ENCODE assay signal across 19 cellular contexts in the genomic region with DNA sequence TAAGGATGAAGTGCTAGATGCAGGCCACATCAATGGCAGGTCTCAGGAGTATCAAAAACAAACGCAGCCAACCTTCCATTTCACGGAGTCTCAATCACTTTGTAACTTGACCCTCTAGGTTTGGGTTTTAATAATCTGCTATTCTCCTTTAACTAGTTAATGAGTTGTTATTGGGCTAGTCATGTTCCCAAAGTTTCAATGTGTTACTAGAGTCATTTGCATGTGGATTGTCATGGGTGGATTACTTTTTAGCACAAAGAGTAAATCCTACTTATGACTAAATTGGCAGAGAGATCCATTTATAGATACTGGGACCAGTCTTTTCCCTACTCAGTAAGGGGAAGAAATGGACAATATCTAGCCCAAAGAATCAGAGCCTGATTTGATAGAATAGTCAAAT.
DNase-seq lines count a peak whose midpoint lies in the region; ATAC-seq and TF ChIP-seq lines count a peak whose summit lies in the region.
"Had no signal": no experiment of that assay in that cellular context is flagged by ENCODE, and none has a peak within 500 bp of the region (broad histone marks: within the 10 kb centered on the region; RNA-seq: fewer than 3 reads in every experiment).

No MANE protein-coding gene starts in this region.

- peak overlapping the region in 2 of 3 donors; percentile 1 to 54 for H3K27ac Mint-ChIP-seq in IgD-negative memory B cell
- H3K27ac Mint-ChIP-seq: CD4-positive, alpha-beta T cell; type B pancreatic cell had no signal

- DNase-seq in A673 (ENCODE audit: low spot score), result peak; percentile 25
- DNase-seq in stimulated activated CD8-positive, alpha-beta memory T cell treated with anti-CD3 and anti-CD28 coated beads, Interleukin-4, amount 100 ng/mL, for 48 hours, result no peak
- no peak for DNase-seq in epidermal melanocyte (ENCODE audit: insufficient read length, low spot score)
- DNase-seq in GM03348 (ENCODE audit: low spot score), result no peak
- DNase-seq in NCI-H1105 treated with DMSO at 0.1 percent for 48 hours (lab: John Stamatoyannopoulos, UW), result no peak
- DNase-seq: activated CD4-positive, alpha-beta T cell treated with anti-CD3 and anti-CD28 coated beads, Interleukin-2, amount 50 U/mL, for 48 hours; adrenal gland; CD4-positive, alpha-beta T cell; foreskin keratinocyte; left colon; NCI-H2171; NCI-H82; ovary; stimulated activated naive CD4-positive, alpha-beta T cell had no signal

- peak; percentile 4 for ATAC-seq in GM19035 (IDR thresholded peaks at IDR 0.05; ENCODE audit: unreplicated experiment)
- peak; percentile 22 for ATAC-seq in HG02759 (IDR thresholded peaks at IDR 0.05; ENCODE audit: unreplicated experiment)
- ATAC-seq: foreskin keratinocyte, left colon had no signal

- CTCF ChIA-PET in A673 (lab: Charles Lee), result no interaction called here

- H3K36me3 ChIP-seq in A673 (ENCODE audit: insufficient read depth, low read length, poor library complexity, severe bottlenecking), result no peaks in the 10 kb centered on the region
- H3K36me3 ChIP-seq: adrenal gland, ovary had no signal

- peaks cover 5% of the 10 kb centered on the region for H3K36me3 Mint-ChIP-seq in IgD-negative memory B cell

- H3K9me3 Mint-ChIP-seq in IgD-negative memory B cell, result peaks cover 0 to 2% (median 1%) of the 10 kb centered on the region in 3 donors
- H3K9me3 Mint-ChIP-seq: central memory CD8-positive, alpha-beta T cell; type B pancreatic cell had no signal

- BruUV-seq in A673 (replicated peaks; lab: Mats Ljungman, UMichigan), result no TSS peak

- intact Hi-C loops in A673 (cut with micrococcal nuclease; ENCODE audit: unreplicated experiment), result no loop called here

- no peak for TF ChIP-seq CTCF in A673 (conservative IDR thresholded peaks at IDR 0.05; ENCODE audit: low read depth, low read length)

- H3K4me3 ChIP-seq in A673 (ENCODE audit: low read depth, low read length, poor library complexity, severe bottlenecking), result no peak overlapping the region
- H3K4me3 ChIP-seq: adrenal gland, ovary had no signal

- POLR2A ChIA-PET in A673 (lab: Charles Lee; ENCODE audit: low non-redundant PET), result no interaction called here

- H3K4me1 ChIP-seq in A673 (ENCODE audit: insufficient read depth, low read length, poor library complexity, severe bottlenecking), result peaks cover 31% of the 10 kb centered on the region
- H3K4me1 ChIP-seq: adrenal gland had no signal

- H3K27ac ChIP-seq in A673 (ENCODE audit: low read depth, low read length, poor library complexity, severe bottlenecking), result peak overlapping the region; percentile 20
- H3K27ac ChIP-seq: adrenal gland, foreskin keratinocyte, ovary had no signal

- peak overlapping the region in 3 of 4 donors; percentile 3 to 81 (median 61) for H3K4me3 Mint-ChIP-seq in IgD-negative memory B cell
- H3K4me3 Mint-ChIP-seq: central memory CD8-positive, alpha-beta T cell; type B pancreatic cell had no signal

- H3K27me3 Mint-ChIP-seq in IgD-negative memory B cell, result no peaks in the 10 kb centered on the region
- H3K27me3 Mint-ChIP-seq: CD4-positive, alpha-beta T cell; central memory CD8-positive, alpha-beta T cell had no signal

- H3K9me3 ChIP-seq in A673 (ENCODE audit: low read depth, low read length, poor library complexity, severe bottlenecking), result peaks cover 6% of the 10 kb centered on the region
- H3K9me3 ChIP-seq: adrenal gland had no signal

- H3K27me3 ChIP-seq in A673 (replicated peaks; ENCODE audit: insufficient read depth, low read depth, low read length, poor library complexity), result no peaks in the 10 kb centered on the region
- H3K27me3 ChIP-seq: adrenal gland, foreskin keratinocyte, ovary had no signal

- H3K4me1 Mint-ChIP-seq in IgD-negative memory B cell, result peaks cover 24 to 30% (median 28%) of the 10 kb centered on the region in 3 donors
